ENCODE assay signal across 26 cellular contexts in the genomic region with DNA sequence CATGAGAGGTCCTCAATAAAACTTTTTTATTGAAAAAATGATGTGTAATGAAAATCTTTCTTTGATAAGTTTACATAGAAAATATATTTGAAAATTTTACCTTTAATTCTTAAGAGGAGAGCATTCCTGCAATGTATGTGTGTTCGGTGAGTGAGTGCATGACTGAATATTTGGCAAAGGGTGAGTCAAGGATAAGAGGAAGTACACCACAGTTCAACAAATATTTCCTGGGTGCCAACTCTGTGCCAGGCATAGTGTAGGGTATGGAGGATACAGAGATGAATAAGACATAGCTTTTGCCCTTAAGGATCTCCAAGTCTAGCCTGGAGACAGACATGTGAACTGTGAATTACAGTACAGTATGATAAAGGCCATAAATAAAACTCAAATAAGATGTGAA.
DNase-seq lines count a peak whose midpoint lies in the region; ATAC-seq, FAIRE-seq and TF ChIP-seq lines count a peak whose summit lies in the region.
"Had no signal": no experiment of that assay in that cellular context is flagged by ENCODE, and none has a peak within 500 bp of the region (broad histone marks: within the 10 kb centered on the region; RNA-seq: fewer than 3 reads in every experiment).

No MANE protein-coding gene starts in this region.

- H3K27ac Mint-ChIP-seq in natural killer cell treated with Interleukin-12 subunit alpha and Interleukin-12 subunit beta and Interleukin-15 and Interleukin-18, amount 100 ng/mL, for 72 hours = no peak overlapping the region
- H3K27ac Mint-ChIP-seq in activated naive CD4-positive, alpha-beta T cell treated with anti-CD3 and anti-CD28 coated beads, Interleukin-2, amount 50 U/mL, for 72 hours = no peak overlapping the region
- H3K27ac Mint-ChIP-seq: CD14-positive monocyte; CD4-positive, alpha-beta memory T cell; CD4-positive, CD25-positive, alpha-beta regulatory T cell; CD8-positive, alpha-beta memory T cell had no signal

- peak; percentile 84 for DNase-seq in PC-3
- DNase-seq in bronchial epithelial cell (ENCODE audit: low read depth) = peak; percentile 79
- DNase-seq in epithelial cell of prostate (ENCODE audit: low read depth, low spot score) = peak; percentile 24
- DNase-seq in natural killer cell treated with Interleukin-12 subunit alpha and Interleukin-12 subunit beta and Interleukin-15 and Interleukin-18, amount 100 ng/mL, for 72 hours (ENCODE audit: low spot score) = no peak
- DNase-seq in NCI-H2029 treated with DMSO at 0.1 percent for 48 hours (lab: John Stamatoyannopoulos, UW) = no peak
- no peak for DNase-seq in activated naive CD4-positive, alpha-beta T cell treated with anti-CD3 and anti-CD28 coated beads, Interleukin-2, amount 50 U/mL, for 72 hours (ENCODE audit: low spot score in 2 of 2)
- DNase-seq: 8988T; ACHN; BE2C; C1 segment of cervical spinal cord; CD4-positive, alpha-beta memory T cell; CD4-positive, CD25-positive, alpha-beta regulatory T cell; CD8-positive, alpha-beta memory T cell; COR-L47; DMS 273 treated with DMSO at 0.1 percent for 48 hours; DMS153; DMS79; DND-41; EL; GDM1 had no signal

- no peaks in the 10 kb centered on the region for H3K36me3 Mint-ChIP-seq in natural killer cell treated with Interleukin-12 subunit alpha and Interleukin-12 subunit beta and Interleukin-15 and Interleukin-18, amount 100 ng/mL, for 72 hours
- no peaks in the 10 kb centered on the region for H3K36me3 Mint-ChIP-seq in activated naive CD4-positive, alpha-beta T cell treated with anti-CD3 and anti-CD28 coated beads, Interleukin-2, amount 50 U/mL, for 72 hours
- H3K36me3 Mint-ChIP-seq: CD14-positive monocyte; CD4-positive, alpha-beta memory T cell; CD4-positive, CD25-positive, alpha-beta regulatory T cell; CD8-positive, alpha-beta memory T cell had no signal

- no peaks in the 10 kb centered on the region for H3K9me2 ChIP-seq in PC-3 (replicated peaks; ENCODE audit: low read length)

- BruUV-seq in PC-3 (replicated peaks; lab: Mats Ljungman, UMichigan) = no TSS peak

- H3F3A ChIP-seq in PC-3 (ENCODE audit: low read length, unreplicated experiment) = peaks cover 7% of the 10 kb centered on the region

- H3K9ac ChIP-seq in PC-3 (ENCODE audit: low read length) = no peak overlapping the region
- H3K9ac ChIP-seq: BLaER1 had no signal

- H3K27ac ChIP-seq in PC-3 (ENCODE audit: low read length) = peak overlapping the region; percentile 89
- peak overlapping the region; percentile 73 for H3K27ac ChIP-seq in epithelial cell of prostate
- H3K27ac ChIP-seq: BLaER1 had no signal

- no peak overlapping the region for H3K4me3 Mint-ChIP-seq in natural killer cell treated with Interleukin-12 subunit alpha and Interleukin-12 subunit beta and Interleukin-15 and Interleukin-18, amount 100 ng/mL, for 72 hours
- H3K4me3 Mint-ChIP-seq: CD14-positive monocyte; CD4-positive, alpha-beta memory T cell; CD4-positive, CD25-positive, alpha-beta regulatory T cell; CD8-positive, alpha-beta memory T cell had no signal

- intact Hi-C loops in PC-3 (cut with micrococcal nuclease) = loop anchor here (10.0 kb wide), 1 partner anchor 76 kb away; no protein-coding TSS in a partner anchor

- H4K20me1 ChIP-seq in PC-3 (ENCODE audit: low read length) = no peaks in the 10 kb centered on the region
- H4K20me1 ChIP-seq: BLaER1 had no signal

- H3K27me3 ChIP-seq in PC-3 (ENCODE audit: low read length) (no peaks in the 10 kb centered on the region), bronchial epithelial cell (ENCODE audit: control insufficient read depth, insufficient read depth, low read length) (no peaks in the 10 kb centered on the region)
- H3K27me3 ChIP-seq: BE2C had no signal

- peak; percentile 95 for ATAC-seq in PC-3
- no peak for ATAC-seq in natural killer cell treated with Interleukin-12 subunit alpha and Interleukin-12 subunit beta and Interleukin-15 and Interleukin-18, amount 100 ng/mL, for 72 hours
- no peak for ATAC-seq in activated naive CD4-positive, alpha-beta T cell treated with anti-CD3 and anti-CD28 coated beads, Interleukin-2, amount 50 U/mL, for 72 hours
- ATAC-seq: GM12878 had no signal

- peak overlapping the region; percentile 35; the same call in 1 of the 2 replicates for H3K4me3 ChIP-seq in PC-3 (ENCODE audit: low read length)
- H3K4me3 ChIP-seq in bronchial epithelial cell (ENCODE audit: low read depth, low read length) = no peak overlapping the region
- H3K4me3 ChIP-seq: BLaER1, GM12878 had no signal

- H2AFZ ChIP-seq in PC-3 (ENCODE audit: low read length) = no peak overlapping the region

- H3K9me3 Mint-ChIP-seq in natural killer cell treated with Interleukin-12 subunit alpha and Interleukin-12 subunit beta and Interleukin-15 and Interleukin-18, amount 100 ng/mL, for 72 hours = no peaks in the 10 kb centered on the region
- H3K9me3 Mint-ChIP-seq in activated naive CD4-positive, alpha-beta T cell treated with anti-CD3 and anti-CD28 coated beads, Interleukin-2, amount 50 U/mL, for 72 hours = no peaks in the 10 kb centered on the region

- H3K4me1 Mint-ChIP-seq in natural killer cell treated with Interleukin-12 subunit alpha and Interleukin-12 subunit beta and Interleukin-15 and Interleukin-18, amount 100 ng/mL, for 72 hours (ENCODE audit: low read depth in 2 of 2) = no peaks in the 10 kb centered on the region
- H3K4me1 Mint-ChIP-seq: CD14-positive monocyte; CD4-positive, alpha-beta memory T cell; CD4-positive, CD25-positive, alpha-beta regulatory T cell; CD8-positive, alpha-beta memory T cell had no signal

- peaks cover 25 to 28% of the 10 kb centered on the region in 2 donors for H3K27me3 Mint-ChIP-seq in natural killer cell treated with Interleukin-12 subunit alpha and Interleukin-12 subunit beta and Interleukin-15 and Interleukin-18, amount 100 ng/mL, for 72 hours

- no peak for FAIRE-seq in bronchial epithelial cell (lab: Jason Lieb, UNC)
- FAIRE-seq: A204.1, GM12878, GM12892, GM18507 had no signal

- H3K9me3 ChIP-seq in PC-3 (ENCODE audit: low read length) = no peaks in the 10 kb centered on the region
- H3K9me3 ChIP-seq: BE2C had no signal

- POLR2A ChIA-PET in PC-3 (lab: Charles Lee; ENCODE audit: unreplicated experiment) = interaction anchor here (0.7 kb wide), 1 partner anchor 177 kb away, joined by 4 read pairs; no protein-coding TSS in a partner anchor

- TF ChIP-seq CTCF in PC-3 (conservative IDR thresholded peaks at IDR 0.05; ENCODE audit: low read depth, low read length) = no peak
- no peak for TF ChIP-seq CTCF in bronchial epithelial cell (IDR thresholded peaks at IDR 0.05; ENCODE audit: insufficient read depth, low read length, severe bottlenecking)

- H3K4me1 ChIP-seq in PC-3 (ENCODE audit: insufficient read depth, low read length) = peaks cover 29% of the 10 kb centered on the region
- H3K4me1 ChIP-seq: BE2C, BLaER1 had no signal

- H3K79me2 ChIP-seq in PC-3 (ENCODE audit: low read length) = no peaks in the 10 kb centered on the region

- H3K4me2 ChIP-seq in PC-3 (ENCODE audit: low read length) = peak overlapping the region; percentile 78
- H3K4me2 ChIP-seq: BLaER1 had no signal

- CTCF ChIA-PET in PC-3 (lab: Charles Lee) = no interaction called here

- no peaks in the 10 kb centered on the region for H3K36me3 ChIP-seq in PC-3 (ENCODE audit: low read depth, low read length)
- H3K36me3 ChIP-seq in bronchial epithelial cell (ENCODE audit: control insufficient read depth, insufficient read depth, low read length) = no peaks in the 10 kb centered on the region
- H3K36me3 ChIP-seq: BE2C, BLaER1 had no signal

Comparison
In these comparisons a context has a peak if more than half of its experiments do, and no peak if none do; other contexts are left out.
1. DNase-seq: peak in PC-3 (single experiment), bronchial epithelial cell (single experiment) and epithelial cell of prostate (single experiment); none in natural killer cell treated with Interleukin-12 subunit alpha and Interleukin-12 subunit beta and Interleukin-15 and Interleukin-18, amount 100 ng/mL, for 72 hours (single experiment), NCI-H2029 treated with DMSO at 0.1 percent for 48 hours (single experiment) and activated naive CD4-positive, alpha-beta T cell treated with anti-CD3 and anti-CD28 coated beads, Interleukin-2, amount 50 U/mL, for 72 hours (0 of 2).